ENCODE assay signal across 1 cellular context in genomic region chr15:40463279-40463678, GRCh38.
TF ChIP-seq lines count a peak whose summit lies in the region.

No MANE protein-coding gene starts in this region.

TF ChIP-seq in HepG2, 621 proteins besides CTCF, POLR2A, EP300 and RAD21:
- TF ChIP-seq ZNF879 (CRISPR knock-in tag; IDR thresholded peaks at IDR 0.05) (no peak), ZNF629 (CRISPR knock-in tag; conservative IDR thresholded peaks at IDR 0.05) (peak; percentile 66)
